21 cellular contexts compared by ENCODE assay signal in the genomic region with DNA sequence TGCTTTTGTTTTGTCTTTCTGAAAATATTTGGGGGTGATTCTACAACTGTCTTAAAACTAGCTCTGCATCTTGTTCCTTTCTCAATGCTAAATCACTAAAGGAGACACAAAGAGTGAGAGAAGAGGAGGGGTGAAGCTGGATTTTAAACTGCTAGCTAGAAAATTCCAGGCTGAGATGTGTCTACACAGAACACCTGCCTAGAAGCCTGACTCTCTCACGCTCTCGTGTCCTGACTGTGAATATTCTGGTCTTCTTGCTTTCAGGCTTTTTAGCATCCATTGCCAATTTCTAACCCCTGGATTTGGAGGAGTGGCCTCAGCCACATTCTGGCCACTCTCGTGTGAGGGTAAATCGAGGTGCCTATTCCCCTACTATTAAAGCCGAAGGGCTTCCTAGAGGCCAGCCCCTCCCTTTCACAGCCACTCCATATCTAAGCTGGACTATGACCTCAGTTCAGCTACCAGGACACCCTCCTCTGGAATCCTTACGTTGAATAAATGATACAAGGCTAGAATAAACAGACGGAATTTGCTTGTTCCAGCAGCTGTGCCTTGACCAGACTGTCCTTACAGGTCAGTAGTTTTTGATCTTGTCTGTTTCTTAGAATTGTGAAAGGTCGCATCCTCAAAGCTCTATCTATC.
A peak's percentile ranks its signal among the peaks of the same experiment; 100 is the strongest.
DNase-seq lines count a peak whose midpoint lies in the region; ATAC-seq, FAIRE-seq and TF ChIP-seq lines count a peak whose summit lies in the region.
"Had no signal": no experiment of that assay in that cellular context is flagged by ENCODE, and none has a peak within 500 bp of the region (broad histone marks: within the 10 kb centered on the region; RNA-seq: fewer than 3 reads in every experiment).

No MANE protein-coding gene starts in this region.

- WGBS in small intestine, 3 donors = 41 to 69% (median 46%) methylated on average over 8 of the region's 8 CpGs

- TF ChIP-seq POLR2A in Peyer's patch (IDR thresholded peaks at IDR 0.05) = no peak

- intact Hi-C loops in mucosa of descending colon (cut with DNase I, micrococcal nuclease) = no loop called here

- H3K36me3 ChIP-seq in iPS-15b (ENCODE audit: control insufficient read depth, insufficient read depth, low read length) = no peaks in the 10 kb centered on the region
- no peaks in the 10 kb centered on the region for H3K36me3 ChIP-seq in mucosa of descending colon (ENCODE audit: low read depth)
- no peaks in the 10 kb centered on the region for H3K36me3 ChIP-seq in small intestine (ENCODE audit: control insufficient read depth in 2 of 2, insufficient read depth in 2 of 2, low read length in 2 of 2)
- H3K36me3 ChIP-seq in Peyer's patch = no peaks in the 10 kb centered on the region

- ATAC-seq in mucosa of descending colon = peak; percentile 83
- ATAC-seq: A549, GM23338, HCT116 had no signal

- TF ChIP-seq CTCF in mucosa of descending colon (IDR thresholded peaks at IDR 0.05) (no peak), Peyer's patch (IDR thresholded peaks at IDR 0.05) (no peak)

- H3K4me3 ChIP-seq in iPS-15b (ENCODE audit: low read depth, low read length) = no peak overlapping the region
- H3K4me3 ChIP-seq in mucosa of descending colon = no peak overlapping the region
- H3K4me3 ChIP-seq in small intestine (ENCODE audit: low read depth in 1 of 2, low read length in 2 of 2) = no peak overlapping the region
- no peak overlapping the region for H3K4me3 ChIP-seq in Peyer's patch
- H3K4me3 ChIP-seq: A549, GM23338 had no signal

- DNase-seq in mucosa of descending colon (peak in 2 of 3 donors; percentile 19 to 28), small intestine (peak; percentile 60), HTR-8/SVneo (ENCODE audit: insufficient read length, low spot score) (no peak), Peyer's patch (no peak), AG08395 (ENCODE audit: low spot score) (no peak)
- DNase-seq: 8988T; ACHN; C1 segment of cervical spinal cord; Calu3; CD4-positive, alpha-beta memory T cell; COR-L47; DMS53; DMS79 treated with DMSO at 0.1 percent for 48 hours; GF-D8; H9 had no signal

- H3K27me3 ChIP-seq in iPS-15b (ENCODE audit: control insufficient read depth, insufficient read depth, low read length) (no peaks in the 10 kb centered on the region), small intestine (ENCODE audit: control insufficient read depth in 2 of 2, insufficient read depth in 2 of 2, low read length in 2 of 2) (no peaks in the 10 kb centered on the region), Peyer's patch (no peaks in the 10 kb centered on the region)

- peak overlapping the region; percentile 42 for H3K9ac ChIP-seq in iPS-15b (ENCODE audit: low read depth, low read length)

- H3K4me1 ChIP-seq in iPS-15b (ENCODE audit: control insufficient read depth, insufficient read depth, low read length) = no peaks in the 10 kb centered on the region
- H3K4me1 ChIP-seq in mucosa of descending colon (ENCODE audit: low read depth) = peaks cover 4% of the 10 kb centered on the region
- no peaks in the 10 kb centered on the region for H3K4me1 ChIP-seq in small intestine (ENCODE audit: control insufficient read depth in 2 of 2, insufficient read depth in 1 of 2, low read depth in 1 of 2, low read length in 1 of 2)
- H3K4me1 ChIP-seq in Peyer's patch = no peaks in the 10 kb centered on the region
- H3K4me1 ChIP-seq: A549 had no signal

- FAIRE-seq in small intestine (lab: Jason Lieb, UNC) = no peak
- no peak for FAIRE-seq in HTR-8/SVneo (lab: Jason Lieb, UNC)
- FAIRE-seq: A549, GM12891, GM18507 had no signal

- no peaks in the 10 kb centered on the region for H3K9me3 ChIP-seq in iPS-15b (ENCODE audit: control insufficient read depth, insufficient read depth, low read length)
- H3K9me3 ChIP-seq in mucosa of descending colon = no peaks in the 10 kb centered on the region
- H3K9me3 ChIP-seq in small intestine (ENCODE audit: control insufficient read depth, low read depth) = no peaks in the 10 kb centered on the region
- H3K9me3 ChIP-seq in Peyer's patch = no peaks in the 10 kb centered on the region
- H3K9me3 ChIP-seq: A549 had no signal

- H3K27ac ChIP-seq in small intestine (ENCODE audit: low read depth in 1 of 2, low read length in 1 of 2) (no peak overlapping the region), Peyer's patch (no peak overlapping the region)
- H3K27ac ChIP-seq: A549 had no signal

Comparison
In these comparisons a context has a peak if more than half of its experiments do, and no peak if none do; other contexts are left out.
1. DNase-seq: peak in mucosa of descending colon (2 of 3) and small intestine (single experiment); none in HTR-8/SVneo (single experiment), Peyer's patch (0 of 3) and AG08395 (single experiment).